In the genomic region with DNA sequence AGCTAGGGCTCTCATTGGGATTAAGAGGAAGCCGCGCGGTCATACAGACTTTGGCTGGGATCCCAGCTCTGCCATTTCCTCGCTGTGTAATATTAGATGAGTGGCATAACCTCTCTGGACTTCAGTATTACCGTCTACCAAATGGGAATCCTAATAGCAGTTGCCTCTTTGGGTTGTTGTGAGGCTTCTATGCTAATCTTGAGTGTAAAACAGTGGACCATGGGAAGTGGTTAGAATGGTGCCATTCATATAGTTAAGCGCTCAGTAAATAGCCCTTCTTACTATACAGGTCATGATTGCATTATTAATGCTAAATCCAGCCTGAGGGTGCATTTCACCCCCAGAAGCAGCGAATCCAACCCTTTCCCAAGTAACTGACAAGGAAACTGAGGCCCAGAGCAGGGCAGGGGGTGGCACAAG, we compare ENCODE assay signal across 8 cellular contexts. TPM values are rescaled to one million over a fixed set of nuclear protein-coding genes. Genes with fewer than 3 reads are reported as not detected.
DNase-seq lines count a peak whose midpoint lies in the region; ATAC-seq and TF ChIP-seq lines count a peak whose summit lies in the region.

No MANE protein-coding gene starts in this region.

- H3K9me3 Mint-ChIP-seq in mesothelial cell of epicardium = no peaks in the 10 kb centered on the region

- H3K27me3 ChIP-seq in right atrium auricular region = no peaks in the 10 kb centered on the region
- no peaks in the 10 kb centered on the region for H3K27me3 ChIP-seq in breast epithelium
- no peaks in the 10 kb centered on the region for H3K27me3 ChIP-seq in aorta (ENCODE audit: control insufficient read depth in 1 of 2, insufficient read depth in 2 of 2, low read length in 1 of 2)

- WGBS in aorta, 2 donors = 25% methylated on average over 7 of the region's 7 CpGs

- peak overlapping the region; percentile 99 for H3K27ac Mint-ChIP-seq in mesothelial cell of epicardium

- no peaks in the 10 kb centered on the region for H3K9me3 ChIP-seq in right atrium auricular region
- H3K9me3 ChIP-seq in breast epithelium = no peaks in the 10 kb centered on the region
- H3K9me3 ChIP-seq in aorta (ENCODE audit: control insufficient read depth, low read length) = no peaks in the 10 kb centered on the region

- ATAC-seq in left ventricle myocardium superior (no peak), aorta (ENCODE audit: low FRiP score) (no peak), HG02981 (IDR thresholded peaks at IDR 0.05; ENCODE audit: unreplicated experiment) (no peak), GM19397 (IDR thresholded peaks at IDR 0.05; ENCODE audit: unreplicated experiment) (no peak)

- H3K36me3 Mint-ChIP-seq in mesothelial cell of epicardium = no peaks in the 10 kb centered on the region

- TF ChIP-seq CTCF in right atrium auricular region (IDR thresholded peaks at IDR 0.05) = no peak
- TF ChIP-seq CTCF in breast epithelium (IDR thresholded peaks at IDR 0.05) = no peak
- no peak for TF ChIP-seq CTCF in mesothelial cell of epicardium (IDR thresholded peaks at IDR 0.05; ENCODE audit: unreplicated experiment)
- TF ChIP-seq CTCF in GM20000 (IDR thresholded peaks at IDR 0.05; ENCODE audit: extremely low read depth, missing control alignments) = no peak

- peaks cover 15% of the 10 kb centered on the region for H3K27me3 Mint-ChIP-seq in mesothelial cell of epicardium (ENCODE audit: low read depth)

- peaks cover 3% of the 10 kb centered on the region for H3K36me3 ChIP-seq in right atrium auricular region
- H3K36me3 ChIP-seq in breast epithelium = no peaks in the 10 kb centered on the region
- no peaks in the 10 kb centered on the region for H3K36me3 ChIP-seq in aorta (ENCODE audit: control insufficient read depth in 1 of 2, insufficient read depth in 2 of 2, low read length in 1 of 2)

- intact Hi-C loops in left ventricle myocardium superior (cut with micrococcal nuclease) (no loop called here), breast epithelium (cut with DNase I; ENCODE audit: low total_unique reads) (no loop called here), aorta (cut with DNase I) (loop anchor here in 1 of 2 donors (2.0 kb wide), 1 partner anchor 108 kb away; the partner anchor contains the start of gene QPCTL)

- H3K4me3 ChIP-seq in right atrium auricular region = peak overlapping the region; percentile 67 to 69
- peak overlapping the region; percentile 66 to 92 (median 73) for H3K4me3 ChIP-seq in breast epithelium
- peak overlapping the region; percentile 32 to 49 for H3K4me3 ChIP-seq in aorta (ENCODE audit: low read length in 2 of 2)

- H3K4me1 ChIP-seq in right atrium auricular region (peaks cover 0 to 21% of the 10 kb centered on the region in 2 donors), breast epithelium (no peaks in the 10 kb centered on the region), aorta (ENCODE audit: control insufficient read depth in 1 of 2, insufficient read depth in 2 of 2, low read length in 2 of 2) (no peaks in the 10 kb centered on the region)

- TF ChIP-seq POLR2A in breast epithelium (IDR thresholded peaks at IDR 0.05) = no peak

- DNase-seq in right atrium auricular region (ENCODE audit: low spot score) (no peak), left ventricle myocardium superior (no peak), breast epithelium (ENCODE audit: low spot score in 2 of 2) (no peak), mesothelial cell of epicardium (ENCODE audit: low spot score in 2 of 2, unreplicated experiment in 2 of 2) (no peak), aorta (no peak), GM20000 (ENCODE audit: low spot score) (no peak)

- H3K27ac ChIP-seq in right atrium auricular region (peak overlapping the region; percentile 93 to 96), breast epithelium (peak overlapping the region; percentile 96 to 100), aorta (ENCODE audit: low read depth in 1 of 2, low read length in 2 of 2) (peak overlapping the region in 1 of 2 donors; percentile 77)

- peak overlapping the region; percentile 92 for H3K4me3 Mint-ChIP-seq in mesothelial cell of epicardium

- H3K4me1 Mint-ChIP-seq in mesothelial cell of epicardium = peaks cover 10% of the 10 kb centered on the region

RNA-seq across cellular contexts. Expression of gene OPA3, which starts 0.6 kb away (rescaled TPM):
- 10 to 100 TPM; 15.8 to 33.5 TPM for total RNA-seq in right atrium auricular region
- total RNA-seq in left ventricle myocardium superior = 26.9 TPM
- total RNA-seq in breast epithelium = 10 to 100 TPM in 1 of 3 donors, 1 to 10 TPM in 2; 6.6 to 11.4 (median 7.2) TPM
- 11.6 to 13.3 TPM (median 11.8 TPM) in 3 replicates for total RNA-seq in mesothelial cell of epicardium
- 1 to 10 TPM; 8.6 to 8.8 TPM for total RNA-seq in aorta
- 1 to 10 TPM; 2.0 to 2.8 TPM for polyA plus RNA-seq in aorta

RNA-seq across cellular contexts. Expression of gene GPR4, which starts 16.8 kb away (rescaled TPM):
- total RNA-seq in right atrium auricular region (10 to 100 TPM in 1 of 2 donors, 1 to 10 TPM in 1; 6.2 to 12.1 TPM), left ventricle myocardium superior (4.8 TPM), breast epithelium (1 to 10 TPM; 1.1 to 8.8 (median 1.2) TPM), mesothelial cell of epicardium (0.09 TPM in 1 of 3 replicates, not detected in the others), aorta (10 to 100 TPM; 10.6 to 10.9 TPM)
- polyA plus RNA-seq in aorta = 1 to 10 TPM in 1 of 2 donors, under 1 TPM in 1; 0.63 to 1.2 TPM

RNA-seq across cellular contexts. Expression of gene EML2, which starts 54.0 kb away (rescaled TPM):
- 10 to 100 TPM; 18.7 to 22.5 TPM for total RNA-seq in right atrium auricular region
- 33.4 TPM for total RNA-seq in left ventricle myocardium superior
- 10 to 100 TPM; 27.7 to 42.0 (median 32.4) TPM for total RNA-seq in breast epithelium
- total RNA-seq in mesothelial cell of epicardium = 33.8 to 36.9 TPM (median 34.2 TPM) in 3 replicates
- 10 to 100 TPM; 42.4 to 52.9 TPM for total RNA-seq in aorta
- polyA plus RNA-seq in aorta = 10 to 100 TPM; 21.7 to 48.1 TPM
